9 cellular contexts compared by ENCODE assay signal in genomic region chr7:26853788-26854393, GRCh38. TPM values are rescaled to one million over a fixed set of nuclear protein-coding genes. Genes with fewer than 3 reads are reported as not detected.
A peak's percentile ranks its signal among the peaks of the same experiment; 100 is the strongest.
DNase-seq lines count a peak whose midpoint lies in the region; ATAC-seq and TF ChIP-seq lines count a peak whose summit lies in the region.
"Had no signal": no experiment of that assay in that cellular context is flagged by ENCODE, and none has a peak within 500 bp of the region (broad histone marks: within the 10 kb centered on the region; RNA-seq: fewer than 3 reads in every experiment).

No MANE protein-coding gene starts in this region.

- no peak overlapping the region for H3K4me3 ChIP-seq in astrocyte of the cerebellum (ENCODE audit: low read depth, low read length)

- ATAC-seq in left colon = peak; percentile 48

- peak; percentile 77 for DNase-seq in ELR (ENCODE audit: low read depth)
- peak; percentile 23 to 77 (median 65) for DNase-seq in NCI-H1417 (lab: John Stamatoyannopoulos, UW)
- peak; percentile 47 for DNase-seq in astrocyte of the cerebellum (ENCODE audit: low read depth)
- no peak for DNase-seq in left colon
- no peak for DNase-seq in posterior vena cava (ENCODE audit: low spot score)
- no peak for DNase-seq in NCI-H1048 (lab: John Stamatoyannopoulos, UW)
- no peak for DNase-seq in UCSD-AML1 (lab: John Stamatoyannopoulos, UW; ENCODE audit: unreplicated experiment)
- no peak for DNase-seq in C1 segment of cervical spinal cord (lab: John Stamatoyannopoulos, UW)
- DNase-seq: T-cell had no signal

- TF ChIP-seq CTCF in astrocyte of the cerebellum (IDR thresholded peaks at IDR 0.05; ENCODE audit: low read depth, low read length, missing control alignments) = peak; percentile 40

- intact Hi-C loops in left colon (cut with DNase I, micrococcal nuclease) (loop anchor here in 1 of 2 donors (10.0 kb wide), 1 partner anchor 479 kb away; no protein-coding TSS in a partner anchor), posterior vena cava (cut with DNase I) (no loop called here)

- in situ Hi-C loops in astrocyte of the cerebellum (cut with HindIII; ENCODE audit: low sequenced_read_pairs) = loop anchor here (5.0 kb wide), 1 partner anchor 263 kb away; no protein-coding TSS in a partner anchor

RNA-seq across cellular contexts. Expression of gene SKAP2, which starts 10.5 kb away (rescaled TPM):
- total RNA-seq in left colon (10 to 100 TPM; 39.3 to 46.6 TPM), posterior vena cava (10 to 100 TPM; 40.9 to 48.8 TPM)

Comparison
In these comparisons a context has a peak if more than half of its experiments do, and no peak if none do; other contexts are left out.
1. DNase-seq: peak in ELR (single experiment), NCI-H1417 (3 of 3) and astrocyte of the cerebellum (single experiment); none in left colon (0 of 2), posterior vena cava (single experiment), NCI-H1048 (single experiment), UCSD-AML1 (single experiment) and C1 segment of cervical spinal cord (0 of 14).